ENCODE assay signal across 20 cellular contexts in the genomic region with DNA sequence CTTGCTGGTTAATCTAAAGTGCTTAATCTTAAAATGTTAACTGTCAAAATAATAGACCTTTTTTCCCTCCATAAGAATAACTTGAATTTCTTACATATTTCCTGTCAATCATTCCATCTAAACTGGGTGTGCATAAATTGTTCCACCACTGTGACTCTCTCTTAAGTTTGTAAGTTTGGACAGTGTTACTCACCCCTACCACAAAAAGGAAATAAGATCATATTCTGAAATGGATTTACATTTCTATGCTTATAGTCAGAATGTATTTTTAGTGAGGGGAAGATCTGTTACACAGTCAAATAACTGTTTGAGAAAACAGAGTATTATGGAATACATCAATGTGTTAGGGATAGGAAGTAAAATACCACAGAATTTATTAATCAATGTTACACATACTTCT.
DNase-seq lines count a peak whose midpoint lies in the region; ATAC-seq, FAIRE-seq and TF ChIP-seq lines count a peak whose summit lies in the region.
"Had no signal": no experiment of that assay in that cellular context is flagged by ENCODE, and none has a peak within 500 bp of the region (broad histone marks: within the 10 kb centered on the region; RNA-seq: fewer than 3 reads in every experiment).

No MANE protein-coding gene starts in this region.

- H3K4me1 ChIP-seq in GM23248 (ENCODE audit: insufficient read depth) (peaks cover 14% of the 10 kb centered on the region), osteoblast (ENCODE audit: insufficient read depth, low read length) (peaks cover 44% of the 10 kb centered on the region), uterus (no peaks in the 10 kb centered on the region)
- H3K4me1 ChIP-seq: sigmoid colon, transverse colon had no signal

- DNase-seq in GM23248 (peak; percentile 58), M059J (ENCODE audit: low read depth) (peak; percentile 53), bronchial epithelial cell (ENCODE audit: low read depth) (peak; percentile 67), osteoblast (ENCODE audit: insufficient read length, low spot score, missing footprints) (no peak), T-helper 9 cell (no peak), uterus (no peak), GOT3 (lab: John Stamatoyannopoulos, UW) (no peak)
- DNase-seq: activated CD4-positive, alpha-beta T cell treated with anti-CD3 and anti-CD28 coated beads for 1 hour; C1 segment of cervical spinal cord; cerebellar nuclear complex; DMS79; left cardiac atrium; mucosa of descending colon; sigmoid colon; stimulated activated CD4-positive, alpha-beta T cell treated with anti-CD3 and anti-CD28 coated beads, Interleukin-4, amount 100 ng/mL, for 1 hour; stimulated activated CD8-positive, alpha-beta memory T cell treated with anti-CD3 and anti-CD28 coated beads, Interleukin-4, amount 100 ng/mL, for 48 hours; T-helper 2 cell; transverse colon had no signal

- H3K27ac ChIP-seq in GM23248 (0 out of 2 replicates have a peak overlapping the region, but pooled peaks have one; percentile 1), osteoblast (ENCODE audit: low read depth, low read length) (peak overlapping the region; percentile 87), uterus (no peak overlapping the region)
- H3K27ac ChIP-seq: sigmoid colon, transverse colon had no signal

- H4K20me1 ChIP-seq in GM23248 (ENCODE audit: insufficient read depth) (no peaks in the 10 kb centered on the region), osteoblast (ENCODE audit: insufficient read depth, low read length) (no peaks in the 10 kb centered on the region)

- peaks cover 7% of the 10 kb centered on the region; the same call in 1 of the 2 replicates for H3F3A ChIP-seq in GM23248 (ENCODE audit: insufficient read depth)

- in situ Hi-C loops in GM23248 (cut with MboI): no loop called here

- no peak for TF ChIP-seq POLR2A in uterus (IDR thresholded peaks at IDR 0.05)

- no peak overlapping the region for H3K9ac ChIP-seq in GM23248

- no peak for ATAC-seq in HG03135 (IDR thresholded peaks at IDR 0.05; ENCODE audit: unreplicated experiment)
- ATAC-seq: left cardiac atrium, mucosa of descending colon, Right ventricle myocardium inferior had no signal

- no peak for TF ChIP-seq CTCF in bronchial epithelial cell (IDR thresholded peaks at IDR 0.05; ENCODE audit: insufficient read depth, low read length, severe bottlenecking)
- no peak for TF ChIP-seq CTCF in osteoblast (IDR thresholded peaks at IDR 0.05; ENCODE audit: extremely low read depth, low read depth, low read length)
- TF ChIP-seq CTCF in uterus (IDR thresholded peaks at IDR 0.05): no peak

- H3K27me3 ChIP-seq in GM23248 (replicated peaks; ENCODE audit: insufficient read depth): no peaks in the 10 kb centered on the region
- H3K27me3 ChIP-seq in bronchial epithelial cell (ENCODE audit: control insufficient read depth, insufficient read depth, low read length): no peaks in the 10 kb centered on the region
- H3K27me3 ChIP-seq in osteoblast (ENCODE audit: insufficient read depth, low read length): no peaks in the 10 kb centered on the region
- H3K27me3 ChIP-seq in uterus: no peaks in the 10 kb centered on the region
- H3K27me3 ChIP-seq: sigmoid colon, transverse colon had no signal

- no peak for FAIRE-seq in bronchial epithelial cell (lab: Jason Lieb, UNC)

- no peak overlapping the region for H3K4me3 ChIP-seq in GM23248
- no peak overlapping the region for H3K4me3 ChIP-seq in bronchial epithelial cell (ENCODE audit: low read depth, low read length)
- H3K4me3 ChIP-seq in osteoblast (ENCODE audit: insufficient read depth, low read length): peak overlapping the region; percentile 26
- H3K4me3 ChIP-seq in uterus: no peak overlapping the region
- H3K4me3 ChIP-seq: mucosa of descending colon, sigmoid colon, transverse colon had no signal

- no peaks in the 10 kb centered on the region for H3K9me3 ChIP-seq in GM23248 (ENCODE audit: low read depth)
- H3K9me3 ChIP-seq in osteoblast (ENCODE audit: low read depth, low read length): no peaks in the 10 kb centered on the region
- H3K9me3 ChIP-seq in uterus: no peaks in the 10 kb centered on the region
- H3K9me3 ChIP-seq: mucosa of descending colon, sigmoid colon, transverse colon had no signal

- H3K4me2 ChIP-seq in GM23248 (ENCODE audit: unreplicated experiment) (no peak overlapping the region), osteoblast (ENCODE audit: insufficient read depth, low read length) (peak overlapping the region; percentile 73)

- no peaks in the 10 kb centered on the region for H3K9me2 ChIP-seq in GM23248 (ENCODE audit: insufficient read depth)

- intact Hi-C loops in uterus (cut with DNase I; ENCODE audit: low total_unique reads): no loop called here

- no peak overlapping the region for H2AFZ ChIP-seq in GM23248
- no peak overlapping the region for H2AFZ ChIP-seq in osteoblast (ENCODE audit: low read length)

- H3K79me2 ChIP-seq in GM23248 (ENCODE audit: insufficient read depth) (peaks cover 34% of the 10 kb centered on the region), osteoblast (ENCODE audit: insufficient read depth, low read length) (peaks cover 68% of the 10 kb centered on the region)

- no peaks in the 10 kb centered on the region for H3K36me3 ChIP-seq in GM23248 (ENCODE audit: low read depth)
- no peaks in the 10 kb centered on the region for H3K36me3 ChIP-seq in bronchial epithelial cell (ENCODE audit: control insufficient read depth, insufficient read depth, low read length)
- no peaks in the 10 kb centered on the region for H3K36me3 ChIP-seq in osteoblast (ENCODE audit: insufficient read depth, low read length)
- no peaks in the 10 kb centered on the region for H3K36me3 ChIP-seq in uterus
- H3K36me3 ChIP-seq: sigmoid colon, transverse colon had no signal

Comparison
In these comparisons a context has a peak if more than half of its experiments do, and no peak if none do; other contexts are left out.
1. DNase-seq: peak in GM23248 (single experiment), M059J (single experiment) and bronchial epithelial cell (single experiment); none in osteoblast (single experiment), T-helper 9 cell (single experiment), uterus (0 of 2) and GOT3 (single experiment).
2. H3K27ac ChIP-seq: peak in GM23248 (single experiment) and osteoblast (single experiment); none in uterus (0 of 2).